2 cellular contexts compared by ENCODE assay signal in genomic region chr20:1479831-1480595, GRCh38.
TF ChIP-seq lines count a peak whose summit lies in the region.

No MANE protein-coding gene starts in this region.

TF ChIP-seq in HepG2, 621 proteins besides CTCF, POLR2A, EP300 and RAD21:
- TF ChIP-seq ZNF121 (CRISPR knock-in tag; IDR thresholded peaks at IDR 0.05) (no peak), ATF7 (IDR thresholded peaks at IDR 0.05) (peak; percentile 66), ATF7 (CRISPR knock-in tag; IDR thresholded peaks at IDR 0.05) (no peak), ZNF570 (CRISPR knock-in tag; IDR thresholded peaks at IDR 0.05; ENCODE audit: borderline replicate concordance) (no peak)

TF ChIP-seq in K562, 482 proteins besides CTCF, POLR2A, EP300 and RAD21:
- TF ChIP-seq ZNF639 (CRISPR knock-in tag; conservative IDR thresholded peaks at IDR 0.05 in 1 of 2, IDR thresholded peaks at IDR 0.05 in 1 of 2), result 0 out of 4 replicates have a peak, but pooled peaks of 1 of the 2 experiments have one; percentile 49
- TF ChIP-seq FOXM1 (IDR thresholded peaks at IDR 0.05; ENCODE audit: low read depth), result no peak
- no peak for TF ChIP-seq FOXM1 (CRISPR knock-in tag; IDR thresholded peaks at IDR 0.05; ENCODE audit: low read depth)
- no peak for TF ChIP-seq CEBPG (CRISPR knock-in tag; IDR thresholded peaks at IDR 0.05)
- TF ChIP-seq CEBPG (tag; conservative IDR thresholded peaks at IDR 0.05 in 1 of 2, IDR thresholded peaks at IDR 0.05 in 1 of 2), result no peak
- TF ChIP-seq NR2C2 (CRISPR knock-in tag; IDR thresholded peaks at IDR 0.05), result no peak
- TF ChIP-seq NR2C2 (tag; IDR thresholded peaks at IDR 0.05), result no peak
- no peak for TF ChIP-seq HDAC3 (IDR thresholded peaks at IDR 0.05; ENCODE audit: borderline replicate concordance, partially characterized antibody)
- no peak for TF ChIP-seq HMGN3 (IDR thresholded peaks at IDR 0.05; ENCODE audit: borderline replicate concordance, extremely low read depth, insufficient read length, low read depth, low read length)
- TF ChIP-seq NCOR1 (IDR thresholded peaks at IDR 0.05), result no peak
- TF ChIP-seq SMARCC2 (IDR thresholded peaks at IDR 0.05; ENCODE audit: low read depth), result no peak
- no peak for TF ChIP-seq ZNF143 (CRISPR knock-in tag; IDR thresholded peaks at IDR 0.05)
- TF ChIP-seq MCM7 (IDR thresholded peaks at IDR 0.05), result no peak
- no peak for TF ChIP-seq FOXK1 (CRISPR knock-in tag; IDR thresholded peaks at IDR 0.05; ENCODE audit: borderline replicate concordance)
- TF ChIP-seq, protein P1, sequence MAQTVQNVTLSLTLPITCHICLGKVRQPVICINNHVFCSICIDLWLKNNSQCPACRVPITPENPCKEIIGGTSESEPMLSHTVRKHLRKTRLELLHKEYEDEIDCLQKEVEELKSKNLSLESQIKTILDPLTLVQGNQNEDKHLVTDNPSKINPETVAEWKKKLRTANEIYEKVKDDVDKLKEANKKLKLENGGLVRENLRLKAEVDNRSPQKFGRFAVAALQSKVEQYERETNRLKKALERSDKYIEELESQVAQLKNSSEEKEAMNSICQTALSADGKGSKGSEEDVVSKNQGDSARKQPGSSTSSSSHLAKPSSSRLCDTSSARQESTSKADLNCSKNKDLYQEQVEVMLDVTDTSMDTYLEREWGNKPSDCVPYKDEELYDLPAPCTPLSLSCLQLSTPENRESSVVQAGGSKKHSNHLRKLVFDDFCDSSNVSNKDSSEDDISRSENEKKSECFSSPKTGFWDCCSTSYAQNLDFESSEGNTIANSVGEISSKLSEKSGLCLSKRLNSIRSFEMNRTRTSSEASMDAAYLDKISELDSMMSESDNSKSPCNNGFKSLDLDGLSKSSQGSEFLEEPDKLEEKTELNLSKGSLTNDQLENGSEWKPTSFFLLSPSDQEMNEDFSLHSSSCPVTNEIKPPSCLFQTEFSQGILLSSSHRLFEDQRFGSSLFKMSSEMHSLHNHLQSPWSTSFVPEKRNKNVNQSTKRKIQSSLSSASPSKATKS (CRISPR knock-in tag; IDR thresholded peaks at IDR 0.05), result no peak
- TF ChIP-seq PTBP1 (IDR thresholded peaks at IDR 0.05; ENCODE audit: low read depth, low read length), result no peak
- no peak for TF ChIP-seq TFAM (CRISPR knock-in tag; conservative IDR thresholded peaks at IDR 0.05)
- no peak for TF ChIP-seq TAF9B (IDR thresholded peaks at IDR 0.05; ENCODE audit: partially characterized antibody)
- no peak for TF ChIP-seq MBD1 (CRISPR knock-in tag; IDR thresholded peaks at IDR 0.05)
- TF ChIP-seq TAF7 (tag; IDR thresholded peaks at IDR 0.05), result no peak
- TF ChIP-seq, protein P2, sequence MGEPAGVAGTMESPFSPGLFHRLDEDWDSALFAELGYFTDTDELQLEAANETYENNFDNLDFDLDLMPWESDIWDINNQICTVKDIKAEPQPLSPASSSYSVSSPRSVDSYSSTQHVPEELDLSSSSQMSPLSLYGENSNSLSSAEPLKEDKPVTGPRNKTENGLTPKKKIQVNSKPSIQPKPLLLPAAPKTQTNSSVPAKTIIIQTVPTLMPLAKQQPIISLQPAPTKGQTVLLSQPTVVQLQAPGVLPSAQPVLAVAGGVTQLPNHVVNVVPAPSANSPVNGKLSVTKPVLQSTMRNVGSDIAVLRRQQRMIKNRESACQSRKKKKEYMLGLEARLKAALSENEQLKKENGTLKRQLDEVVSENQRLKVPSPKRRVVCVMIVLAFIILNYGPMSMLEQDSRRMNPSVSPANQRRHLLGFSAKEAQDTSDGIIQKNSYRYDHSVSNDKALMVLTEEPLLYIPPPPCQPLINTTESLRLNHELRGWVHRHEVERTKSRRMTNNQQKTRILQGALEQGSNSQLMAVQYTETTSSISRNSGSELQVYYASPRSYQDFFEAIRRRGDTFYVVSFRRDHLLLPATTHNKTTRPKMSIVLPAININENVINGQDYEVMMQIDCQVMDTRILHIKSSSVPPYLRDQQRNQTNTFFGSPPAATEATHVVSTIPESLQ (CRISPR knock-in tag; IDR thresholded peaks at IDR 0.05), result no peak
- no peak for TF ChIP-seq PCBP1 (IDR thresholded peaks at IDR 0.05; ENCODE audit: low read depth, low read length, poor library complexity, severe bottlenecking)
- TF ChIP-seq SP2 (IDR thresholded peaks at IDR 0.05; ENCODE audit: extremely low read depth, low read depth, low read length, poor library complexity, severe bottlenecking), result no peak
- TF ChIP-seq CEBPB (tag; IDR thresholded peaks at IDR 0.05), result no peak
- TF ChIP-seq, protein P3, sequence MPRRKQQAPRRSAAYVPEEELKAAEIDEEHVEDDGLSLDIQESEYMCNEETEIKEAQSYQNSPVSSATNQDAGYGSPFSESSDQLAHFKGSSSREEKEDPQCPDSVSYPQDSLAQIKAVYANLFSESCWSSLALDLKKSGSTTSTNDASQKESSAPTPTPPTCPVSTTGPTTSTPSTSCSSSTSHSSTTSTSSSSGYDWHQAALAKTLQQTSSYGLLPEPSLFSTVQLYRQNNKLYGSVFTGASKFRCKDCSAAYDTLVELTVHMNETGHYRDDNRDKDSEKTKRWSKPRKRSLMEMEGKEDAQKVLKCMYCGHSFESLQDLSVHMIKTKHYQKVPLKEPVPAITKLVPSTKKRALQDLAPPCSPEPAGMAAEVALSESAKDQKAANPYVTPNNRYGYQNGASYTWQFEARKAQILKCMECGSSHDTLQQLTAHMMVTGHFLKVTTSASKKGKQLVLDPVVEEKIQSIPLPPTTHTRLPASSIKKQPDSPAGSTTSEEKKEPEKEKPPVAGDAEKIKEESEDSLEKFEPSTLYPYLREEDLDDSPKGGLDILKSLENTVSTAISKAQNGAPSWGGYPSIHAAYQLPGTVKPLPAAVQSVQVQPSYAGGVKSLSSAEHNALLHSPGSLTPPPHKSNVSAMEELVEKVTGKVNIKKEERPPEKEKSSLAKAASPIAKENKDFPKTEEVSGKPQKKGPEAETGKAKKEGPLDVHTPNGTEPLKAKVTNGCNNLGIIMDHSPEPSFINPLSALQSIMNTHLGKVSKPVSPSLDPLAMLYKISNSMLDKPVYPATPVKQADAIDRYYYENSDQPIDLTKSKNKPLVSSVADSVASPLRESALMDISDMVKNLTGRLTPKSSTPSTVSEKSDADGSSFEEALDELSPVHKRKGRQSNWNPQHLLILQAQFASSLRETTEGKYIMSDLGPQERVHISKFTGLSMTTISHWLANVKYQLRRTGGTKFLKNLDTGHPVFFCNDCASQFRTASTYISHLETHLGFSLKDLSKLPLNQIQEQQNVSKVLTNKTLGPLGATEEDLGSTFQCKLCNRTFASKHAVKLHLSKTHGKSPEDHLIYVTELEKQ (CRISPR knock-in tag; IDR thresholded peaks at IDR 0.05), result no peak
- peak; percentile 54; the same call in 1 of the 2 replicates for TF ChIP-seq ATF7 (IDR thresholded peaks at IDR 0.05)
- no peak for TF ChIP-seq HINFP (tag; conservative IDR thresholded peaks at IDR 0.05; ENCODE audit: low read depth)
- TF ChIP-seq TBL1XR1 (IDR thresholded peaks at IDR 0.05; ENCODE audit: low read length in 2 of 2), result no peak
- TF ChIP-seq, protein P4, sequence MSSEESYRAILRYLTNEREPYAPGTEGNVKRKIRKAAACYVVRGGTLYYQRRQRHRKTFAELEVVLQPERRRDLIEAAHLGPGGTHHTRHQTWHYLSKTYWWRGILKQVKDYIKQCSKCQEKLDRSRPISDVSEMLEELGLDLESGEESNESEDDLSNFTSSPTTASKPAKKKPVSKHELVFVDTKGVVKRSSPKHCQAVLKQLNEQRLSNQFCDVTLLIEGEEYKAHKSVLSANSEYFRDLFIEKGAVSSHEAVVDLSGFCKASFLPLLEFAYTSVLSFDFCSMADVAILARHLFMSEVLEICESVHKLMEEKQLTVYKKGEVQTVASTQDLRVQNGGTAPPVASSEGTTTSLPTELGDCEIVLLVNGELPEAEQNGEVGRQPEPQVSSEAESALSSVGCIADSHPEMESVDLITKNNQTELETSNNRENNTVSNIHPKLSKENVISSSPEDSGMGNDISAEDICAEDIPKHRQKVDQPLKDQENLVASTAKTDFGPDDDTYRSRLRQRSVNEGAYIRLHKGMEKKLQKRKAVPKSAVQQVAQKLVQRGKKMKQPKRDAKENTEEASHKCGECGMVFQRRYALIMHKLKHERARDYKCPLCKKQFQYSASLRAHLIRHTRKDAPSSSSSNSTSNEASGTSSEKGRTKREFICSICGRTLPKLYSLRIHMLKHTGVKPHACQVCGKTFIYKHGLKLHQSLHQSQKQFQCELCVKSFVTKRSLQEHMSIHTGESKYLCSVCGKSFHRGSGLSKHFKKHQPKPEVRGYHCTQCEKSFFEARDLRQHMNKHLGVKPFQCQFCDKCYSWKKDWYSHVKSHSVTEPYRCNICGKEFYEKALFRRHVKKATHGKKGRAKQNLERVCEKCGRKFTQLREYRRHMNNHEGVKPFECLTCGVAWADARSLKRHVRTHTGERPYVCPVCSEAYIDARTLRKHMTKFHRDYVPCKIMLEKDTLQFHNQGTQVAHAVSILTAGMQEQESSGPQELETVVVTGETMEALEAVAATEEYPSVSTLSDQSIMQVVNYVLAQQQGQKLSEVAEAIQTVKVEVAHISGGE (CRISPR knock-in tag; IDR thresholded peaks at IDR 0.05), result 0 out of 6 replicates have a peak, but pooled peaks of 1 of the 3 experiments have one; percentile 49
